1 cellular context compared by ENCODE assay signal in genomic region chr1:16913616-16913865, GRCh38.
TF ChIP-seq lines count a peak whose summit lies in the region.

No MANE protein-coding gene starts in this region.

TF ChIP-seq in K562, 482 proteins besides CTCF, POLR2A, EP300 and RAD21 (continued from another document and continues in another):
- TF ChIP-seq AFF4 (CRISPR knock-in tag; IDR thresholded peaks at IDR 0.05) (0 out of 2 replicates have a peak, but pooled peaks have one; percentile 28), GTF3C2 (IDR thresholded peaks at IDR 0.05; ENCODE audit: borderline replicate concordance, extremely low read depth, insufficient read length) (peak; percentile 30), SMARCB1 (IDR thresholded peaks at IDR 0.05; ENCODE audit: insufficient read length, low read depth) (no peak), MAX (CRISPR knock-in tag; IDR thresholded peaks at IDR 0.05) (0 out of 2 replicates have a peak, but pooled peaks have one; percentile 15), MYC (IDR thresholded peaks at IDR 0.05; ENCODE audit: low read depth, low read length) (no peak), MYC (CRISPR knock-in tag; IDR thresholded peaks at IDR 0.05; ENCODE audit: borderline replicate concordance, low read depth) (peak; percentile 30; the same call in 1 of the 2 replicates), ZNF354B (CRISPR knock-in tag; IDR thresholded peaks at IDR 0.05) (no peak), TAL1 (IDR thresholded peaks at IDR 0.05) (no peak), NFXL1 (CRISPR knock-in tag; IDR thresholded peaks at IDR 0.05) (no peak), SIN3A (IDR thresholded peaks at IDR 0.05; ENCODE audit: borderline replicate concordance in 2 of 2, control insufficient read depth in 1 of 2, low read depth in 2 of 2, low read length in 2 of 2) (no peak), NCOA4 (IDR thresholded peaks at IDR 0.05; ENCODE audit: partially characterized antibody) (no peak), KAT2B (IDR thresholded peaks at IDR 0.05; ENCODE audit: low read depth, low read length) (no peak)
- TF ChIP-seq, protein P1, sequence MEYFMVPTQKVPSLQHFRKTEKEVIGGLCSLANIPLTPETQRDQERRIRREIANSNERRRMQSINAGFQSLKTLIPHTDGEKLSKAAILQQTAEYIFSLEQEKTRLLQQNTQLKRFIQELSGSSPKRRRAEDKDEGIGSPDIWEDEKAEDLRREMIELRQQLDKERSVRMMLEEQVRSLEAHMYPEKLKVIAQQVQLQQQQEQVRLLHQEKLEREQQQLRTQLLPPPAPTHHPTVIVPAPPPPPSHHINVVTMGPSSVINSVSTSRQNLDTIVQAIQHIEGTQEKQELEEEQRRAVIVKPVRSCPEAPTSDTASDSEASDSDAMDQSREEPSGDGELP (CRISPR knock-in tag; IDR thresholded peaks at IDR 0.05; ENCODE audit: borderline replicate concordance) = 0 out of 2 replicates have a peak, but pooled peaks have one; percentile 17
- TF ChIP-seq, protein P2, sequence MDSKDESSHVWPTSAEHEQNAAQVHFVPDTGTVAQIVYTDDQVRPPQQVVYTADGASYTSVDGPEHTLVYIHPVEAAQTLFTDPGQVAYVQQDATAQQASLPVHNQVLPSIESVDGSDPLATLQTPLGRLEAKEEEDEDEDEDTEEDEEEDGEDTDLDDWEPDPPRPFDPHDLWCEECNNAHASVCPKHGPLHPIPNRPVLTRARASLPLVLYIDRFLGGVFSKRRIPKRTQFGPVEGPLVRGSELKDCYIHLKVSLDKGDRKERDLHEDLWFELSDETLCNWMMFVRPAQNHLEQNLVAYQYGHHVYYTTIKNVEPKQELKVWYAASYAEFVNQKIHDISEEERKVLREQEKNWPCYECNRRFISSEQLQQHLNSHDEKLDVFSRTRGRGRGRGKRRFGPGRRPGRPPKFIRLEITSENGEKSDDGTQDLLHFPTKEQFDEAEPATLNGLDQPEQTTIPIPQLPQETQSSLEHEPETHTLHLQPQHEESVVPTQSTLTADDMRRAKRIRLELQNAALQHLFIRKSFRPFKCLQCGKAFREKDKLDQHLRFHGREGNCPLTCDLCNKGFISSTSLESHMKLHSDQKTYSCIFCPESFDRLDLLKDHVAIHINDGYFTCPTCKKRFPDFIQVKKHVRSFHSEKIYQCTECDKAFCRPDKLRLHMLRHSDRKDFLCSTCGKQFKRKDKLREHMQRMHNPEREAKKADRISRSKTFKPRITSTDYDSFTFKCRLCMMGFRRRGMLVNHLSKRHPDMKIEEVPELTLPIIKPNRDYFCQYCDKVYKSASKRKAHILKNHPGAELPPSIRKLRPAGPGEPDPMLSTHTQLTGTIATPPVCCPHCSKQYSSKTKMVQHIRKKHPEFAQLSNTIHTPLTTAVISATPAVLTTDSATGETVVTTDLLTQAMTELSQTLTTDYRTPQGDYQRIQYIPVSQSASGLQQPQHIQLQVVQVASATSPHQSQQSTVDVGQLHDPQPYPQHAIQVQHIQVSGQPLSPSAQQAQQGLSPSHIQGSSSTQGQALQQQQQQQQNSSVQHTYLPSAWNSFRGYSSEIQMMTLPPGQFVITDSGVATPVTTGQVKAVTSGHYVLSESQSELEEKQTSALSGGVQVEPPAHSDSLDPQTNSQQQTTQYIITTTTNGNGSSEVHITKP (IDR thresholded peaks at IDR 0.05; ENCODE audit: partially characterized antibody) = no peak
- TF ChIP-seq, protein P3, sequence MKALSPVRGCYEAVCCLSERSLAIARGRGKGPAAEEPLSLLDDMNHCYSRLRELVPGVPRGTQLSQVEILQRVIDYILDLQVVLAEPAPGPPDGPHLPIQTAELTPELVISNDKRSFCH (CRISPR knock-in tag; IDR thresholded peaks at IDR 0.05) = no peak
- TF ChIP-seq, protein P3 (tag; IDR thresholded peaks at IDR 0.05) = 0 out of 2 replicates have a peak, but pooled peaks have one; percentile 26
- TF ChIP-seq, protein P4, sequence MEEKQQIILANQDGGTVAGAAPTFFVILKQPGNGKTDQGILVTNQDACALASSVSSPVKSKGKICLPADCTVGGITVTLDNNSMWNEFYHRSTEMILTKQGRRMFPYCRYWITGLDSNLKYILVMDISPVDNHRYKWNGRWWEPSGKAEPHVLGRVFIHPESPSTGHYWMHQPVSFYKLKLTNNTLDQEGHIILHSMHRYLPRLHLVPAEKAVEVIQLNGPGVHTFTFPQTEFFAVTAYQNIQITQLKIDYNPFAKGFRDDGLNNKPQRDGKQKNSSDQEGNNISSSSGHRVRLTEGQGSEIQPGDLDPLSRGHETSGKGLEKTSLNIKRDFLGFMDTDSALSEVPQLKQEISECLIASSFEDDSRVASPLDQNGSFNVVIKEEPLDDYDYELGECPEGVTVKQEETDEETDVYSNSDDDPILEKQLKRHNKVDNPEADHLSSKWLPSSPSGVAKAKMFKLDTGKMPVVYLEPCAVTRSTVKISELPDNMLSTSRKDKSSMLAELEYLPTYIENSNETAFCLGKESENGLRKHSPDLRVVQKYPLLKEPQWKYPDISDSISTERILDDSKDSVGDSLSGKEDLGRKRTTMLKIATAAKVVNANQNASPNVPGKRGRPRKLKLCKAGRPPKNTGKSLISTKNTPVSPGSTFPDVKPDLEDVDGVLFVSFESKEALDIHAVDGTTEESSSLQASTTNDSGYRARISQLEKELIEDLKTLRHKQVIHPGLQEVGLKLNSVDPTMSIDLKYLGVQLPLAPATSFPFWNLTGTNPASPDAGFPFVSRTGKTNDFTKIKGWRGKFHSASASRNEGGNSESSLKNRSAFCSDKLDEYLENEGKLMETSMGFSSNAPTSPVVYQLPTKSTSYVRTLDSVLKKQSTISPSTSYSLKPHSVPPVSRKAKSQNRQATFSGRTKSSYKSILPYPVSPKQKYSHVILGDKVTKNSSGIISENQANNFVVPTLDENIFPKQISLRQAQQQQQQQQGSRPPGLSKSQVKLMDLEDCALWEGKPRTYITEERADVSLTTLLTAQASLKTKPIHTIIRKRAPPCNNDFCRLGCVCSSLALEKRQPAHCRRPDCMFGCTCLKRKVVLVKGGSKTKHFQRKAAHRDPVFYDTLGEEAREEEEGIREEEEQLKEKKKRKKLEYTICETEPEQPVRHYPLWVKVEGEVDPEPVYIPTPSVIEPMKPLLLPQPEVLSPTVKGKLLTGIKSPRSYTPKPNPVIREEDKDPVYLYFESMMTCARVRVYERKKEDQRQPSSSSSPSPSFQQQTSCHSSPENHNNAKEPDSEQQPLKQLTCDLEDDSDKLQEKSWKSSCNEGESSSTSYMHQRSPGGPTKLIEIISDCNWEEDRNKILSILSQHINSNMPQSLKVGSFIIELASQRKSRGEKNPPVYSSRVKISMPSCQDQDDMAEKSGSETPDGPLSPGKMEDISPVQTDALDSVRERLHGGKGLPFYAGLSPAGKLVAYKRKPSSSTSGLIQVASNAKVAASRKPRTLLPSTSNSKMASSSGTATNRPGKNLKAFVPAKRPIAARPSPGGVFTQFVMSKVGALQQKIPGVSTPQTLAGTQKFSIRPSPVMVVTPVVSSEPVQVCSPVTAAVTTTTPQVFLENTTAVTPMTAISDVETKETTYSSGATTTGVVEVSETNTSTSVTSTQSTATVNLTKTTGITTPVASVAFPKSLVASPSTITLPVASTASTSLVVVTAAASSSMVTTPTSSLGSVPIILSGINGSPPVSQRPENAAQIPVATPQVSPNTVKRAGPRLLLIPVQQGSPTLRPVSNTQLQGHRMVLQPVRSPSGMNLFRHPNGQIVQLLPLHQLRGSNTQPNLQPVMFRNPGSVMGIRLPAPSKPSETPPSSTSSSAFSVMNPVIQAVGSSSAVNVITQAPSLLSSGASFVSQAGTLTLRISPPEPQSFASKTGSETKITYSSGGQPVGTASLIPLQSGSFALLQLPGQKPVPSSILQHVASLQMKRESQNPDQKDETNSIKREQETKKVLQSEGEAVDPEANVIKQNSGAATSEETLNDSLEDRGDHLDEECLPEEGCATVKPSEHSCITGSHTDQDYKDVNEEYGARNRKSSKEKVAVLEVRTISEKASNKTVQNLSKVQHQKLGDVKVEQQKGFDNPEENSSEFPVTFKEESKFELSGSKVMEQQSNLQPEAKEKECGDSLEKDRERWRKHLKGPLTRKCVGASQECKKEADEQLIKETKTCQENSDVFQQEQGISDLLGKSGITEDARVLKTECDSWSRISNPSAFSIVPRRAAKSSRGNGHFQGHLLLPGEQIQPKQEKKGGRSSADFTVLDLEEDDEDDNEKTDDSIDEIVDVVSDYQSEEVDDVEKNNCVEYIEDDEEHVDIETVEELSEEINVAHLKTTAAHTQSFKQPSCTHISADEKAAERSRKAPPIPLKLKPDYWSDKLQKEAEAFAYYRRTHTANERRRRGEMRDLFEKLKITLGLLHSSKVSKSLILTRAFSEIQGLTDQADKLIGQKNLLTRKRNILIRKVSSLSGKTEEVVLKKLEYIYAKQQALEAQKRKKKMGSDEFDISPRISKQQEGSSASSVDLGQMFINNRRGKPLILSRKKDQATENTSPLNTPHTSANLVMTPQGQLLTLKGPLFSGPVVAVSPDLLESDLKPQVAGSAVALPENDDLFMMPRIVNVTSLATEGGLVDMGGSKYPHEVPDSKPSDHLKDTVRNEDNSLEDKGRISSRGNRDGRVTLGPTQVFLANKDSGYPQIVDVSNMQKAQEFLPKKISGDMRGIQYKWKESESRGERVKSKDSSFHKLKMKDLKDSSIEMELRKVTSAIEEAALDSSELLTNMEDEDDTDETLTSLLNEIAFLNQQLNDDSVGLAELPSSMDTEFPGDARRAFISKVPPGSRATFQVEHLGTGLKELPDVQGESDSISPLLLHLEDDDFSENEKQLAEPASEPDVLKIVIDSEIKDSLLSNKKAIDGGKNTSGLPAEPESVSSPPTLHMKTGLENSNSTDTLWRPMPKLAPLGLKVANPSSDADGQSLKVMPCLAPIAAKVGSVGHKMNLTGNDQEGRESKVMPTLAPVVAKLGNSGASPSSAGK (IDR thresholded peaks at IDR 0.05) = peak; percentile 70
- TF ChIP-seq, protein P5, sequence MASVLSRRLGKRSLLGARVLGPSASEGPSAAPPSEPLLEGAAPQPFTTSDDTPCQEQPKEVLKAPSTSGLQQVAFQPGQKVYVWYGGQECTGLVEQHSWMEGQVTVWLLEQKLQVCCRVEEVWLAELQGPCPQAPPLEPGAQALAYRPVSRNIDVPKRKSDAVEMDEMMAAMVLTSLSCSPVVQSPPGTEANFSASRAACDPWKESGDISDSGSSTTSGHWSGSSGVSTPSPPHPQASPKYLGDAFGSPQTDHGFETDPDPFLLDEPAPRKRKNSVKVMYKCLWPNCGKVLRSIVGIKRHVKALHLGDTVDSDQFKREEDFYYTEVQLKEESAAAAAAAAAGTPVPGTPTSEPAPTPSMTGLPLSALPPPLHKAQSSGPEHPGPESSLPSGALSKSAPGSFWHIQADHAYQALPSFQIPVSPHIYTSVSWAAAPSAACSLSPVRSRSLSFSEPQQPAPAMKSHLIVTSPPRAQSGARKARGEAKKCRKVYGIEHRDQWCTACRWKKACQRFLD (CRISPR knock-in tag; IDR thresholded peaks at IDR 0.05) = no peak
- TF ChIP-seq, protein P6, sequence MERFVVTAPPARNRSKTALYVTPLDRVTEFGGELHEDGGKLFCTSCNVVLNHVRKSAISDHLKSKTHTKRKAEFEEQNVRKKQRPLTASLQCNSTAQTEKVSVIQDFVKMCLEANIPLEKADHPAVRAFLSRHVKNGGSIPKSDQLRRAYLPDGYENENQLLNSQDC (CRISPR knock-in tag; IDR thresholded peaks at IDR 0.05) = no peak
